Comparison of ENCODE assay signal across 24 cellular contexts in genomic region chr20:8865636-8866035, GRCh38.
"Had no signal": no experiment of that assay in that cellular context is flagged by ENCODE, and none has a peak within 500 bp of the region (broad histone marks: within the 10 kb centered on the region; RNA-seq: fewer than 3 reads in every experiment).

No MANE protein-coding gene starts in this region.

- H3K36me3 ChIP-seq: colonic mucosa, esophagus muscularis mucosa, esophagus squamous epithelium, gastrocnemius medialis, gastroesophageal sphincter, heart left ventricle, heart right ventricle had no signal

- H3K27ac ChIP-seq: colonic mucosa, coronary artery, dorsolateral prefrontal cortex, epithelial cell of prostate, esophagus muscularis mucosa, esophagus squamous epithelium, foreskin keratinocyte, gastrocnemius medialis, gastroesophageal sphincter, heart left ventricle had no signal

- H3K4me1 ChIP-seq: colonic mucosa, esophagus squamous epithelium, foreskin keratinocyte, gastrocnemius medialis had no signal

- DNase-seq: colonic mucosa; cortex of kidney; dermis blood vessel endothelial cell; dorsolateral prefrontal cortex; effector CD4-positive, alpha-beta T cell; effector CD8-positive, alpha-beta T cell; effector memory CD4-positive, alpha-beta T cell; effector memory CD8-positive, alpha-beta T cell; endodermal cell; erythroblast; esophagus squamous epithelium; foreskin fibroblast; foreskin keratinocyte; foreskin melanocyte; gastrocnemius medialis; glutamatergic neuron; head of caudate nucleus; heart left ventricle; heart right ventricle had no signal

- H3K27me3 ChIP-seq: colonic mucosa, dorsolateral prefrontal cortex, esophagus muscularis mucosa, esophagus squamous epithelium, foreskin keratinocyte, gastrocnemius medialis, gastroesophageal sphincter, heart left ventricle, heart right ventricle had no signal

- ATAC-seq: effector memory CD8-positive, alpha-beta T cell; esophagus mucosa; foreskin keratinocyte; gastrocnemius medialis; gastroesophageal sphincter; heart left ventricle; heart right ventricle had no signal

- H3K4me3 ChIP-seq: colonic mucosa, coronary artery, dorsolateral prefrontal cortex, esophagus muscularis mucosa, esophagus squamous epithelium, gastrocnemius medialis, gastroesophageal sphincter, heart left ventricle, heart right ventricle had no signal

- H3K9me3 ChIP-seq: colonic mucosa, esophagus muscularis mucosa, esophagus squamous epithelium, gastrocnemius medialis, gastroesophageal sphincter, heart left ventricle, heart right ventricle had no signal
